32 cellular contexts compared by ENCODE assay signal in genomic region chr11:106442032-106442431, GRCh38.
"Had no signal": no experiment of that assay in that cellular context is flagged by ENCODE, and none has a peak within 500 bp of the region (broad histone marks: within the 10 kb centered on the region; RNA-seq: fewer than 3 reads in every experiment).

No MANE protein-coding gene starts in this region.

- H3K27ac ChIP-seq: adrenal gland, body of pancreas, esophagus muscularis mucosa, foreskin keratinocyte, gastrocnemius medialis, heart left ventricle, WERI-Rb-1 had no signal

- ATAC-seq: activated CD4-positive, CD25-positive, alpha-beta regulatory T cell treated with anti-CD3 and anti-CD28 coated beads, Interleukin-2, amount 50 U/mL, for 24 hours; activated CD8-positive, alpha-beta T cell treated with anti-CD3 and anti-CD28 coated beads for 36 hours; activated T-cell treated with anti-CD3 and anti-CD28 coated beads, Interleukin-2, amount 50 U/mL, for 4 hours; activated T-helper 17 cell treated with anti-CD3 and anti-CD28 coated beads, Interleukin-2, amount 50 U/mL, for 72 hours; body of pancreas; effector memory CD8-positive, alpha-beta T cell; foreskin keratinocyte; gastrocnemius medialis; heart left ventricle; T-helper 17 cell had no signal

- DNase-seq: activated B cell treated with CpG ODN at 0.5 μM for 24 hours; activated CD4-positive, alpha-beta T cell treated with anti-CD3 and anti-CD28 coated beads for 48 hours; activated CD4-positive, alpha-beta T cell treated with anti-CD3 and anti-CD28 coated beads, Interleukin-2, amount 50 U/mL, for 1 hour; activated CD4-positive, alpha-beta T cell treated with anti-CD3 and anti-CD28 coated beads, Interleukin-2, amount 50 U/mL, for 48 hours; activated CD8-positive, alpha-beta memory T cell treated with anti-CD3 and anti-CD28 coated beads for 24 hours; activated CD8-positive, alpha-beta T cell treated with anti-CD3 and anti-CD28 coated beads for 36 hours; activated effector memory CD4-positive, alpha-beta T cell treated with Interleukin-2 at 50 U/mL for 16 hours; activated gamma-delta T cell treated with Interleukin-2 at 50 U/mL for 16 hours; activated naive CD4-positive, alpha-beta T cell treated with anti-CD3 and anti-CD28 coated beads, Interleukin-2, amount 50 U/mL, for 16 hours; activated naive CD4-positive, alpha-beta T cell treated with Interleukin-2 at 50 U/mL for 16 hours; activated T-cell treated with anti-CD3 and anti-CD28 coated beads, Interleukin-2, amount 50 U/mL, for 4 hours; adrenal gland; amygdala; aorta; body of pancreas; caudate nucleus; cortex of kidney; dermis blood vessel endothelial cell; effector CD4-positive, alpha-beta T cell; effector memory CD8-positive, alpha-beta T cell; erythroblast; foreskin keratinocyte; gastrocnemius medialis; glutamatergic neuron; heart left ventricle; T-helper 17 cell; T1000; WERI-Rb-1 had no signal

- H3K9me3 ChIP-seq: adrenal gland, body of pancreas, esophagus muscularis mucosa, gastrocnemius medialis, heart left ventricle had no signal

- H3K36me3 ChIP-seq: adrenal gland, esophagus muscularis mucosa, gastrocnemius medialis, heart left ventricle, WERI-Rb-1 had no signal

- H3K27me3 ChIP-seq: body of pancreas, esophagus muscularis mucosa, foreskin keratinocyte, gastrocnemius medialis, heart left ventricle had no signal

- FAIRE-seq: colon had no signal

- H3K4me1 ChIP-seq: adrenal gland, body of pancreas, foreskin keratinocyte, gastrocnemius medialis, heart left ventricle had no signal

- H3K4me3 ChIP-seq: adrenal gland, body of pancreas, esophagus muscularis mucosa, gastrocnemius medialis, heart left ventricle had no signal
